9 cellular contexts compared by ENCODE assay signal in the genomic region with DNA sequence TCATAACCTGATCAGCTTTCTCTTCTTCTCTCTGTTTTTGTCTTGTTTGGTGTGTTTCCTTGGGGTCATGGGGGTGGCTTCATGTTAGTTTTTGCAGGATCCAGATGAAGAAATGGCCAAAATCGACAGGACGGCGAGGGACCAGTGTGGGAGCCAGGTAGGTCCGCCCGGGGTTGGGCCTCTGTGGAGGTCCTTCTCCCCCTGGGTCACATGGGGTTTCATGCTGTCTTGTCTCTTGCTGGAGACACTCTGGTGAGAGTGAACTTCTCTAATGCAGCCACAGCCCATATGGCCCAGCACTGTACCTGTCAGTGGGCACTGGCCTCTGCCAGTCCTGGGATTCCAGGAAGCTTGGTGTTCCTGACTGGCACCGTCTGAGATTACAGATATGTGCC. TPM values are rescaled to one million over a fixed set of nuclear protein-coding genes. Genes with fewer than 3 reads are reported as not detected.
A peak's percentile ranks its signal among the peaks of the same experiment; 100 is the strongest.
DNase-seq lines count a peak whose midpoint lies in the region; ATAC-seq and TF ChIP-seq lines count a peak whose summit lies in the region.
"Had no signal": no experiment of that assay in that cellular context is flagged by ENCODE, and none has a peak within 500 bp of the region (broad histone marks: within the 10 kb centered on the region; RNA-seq: fewer than 3 reads in every experiment).

No MANE protein-coding gene starts in this region.

- POLR2A ChIA-PET in activated CD4-positive, alpha-beta T cell treated with anti-CD3 and anti-CD28 coated beads for 36 hours (lab: Charles Lee), result interaction anchor here (0.9 kb wide), 1 partner anchor 32 kb away, joined by 3 read pairs; no protein-coding TSS in a partner anchor
- POLR2A ChIA-PET in activated B cell treated with CpG ODN at 0.5 μM for 24 hours (lab: Charles Lee), result no interaction called here

- peaks cover 4% of the 10 kb centered on the region for H3K9me3 Mint-ChIP-seq in activated CD4-positive, alpha-beta T cell treated with anti-CD3 and anti-CD28 coated beads for 36 hours (ENCODE audit: low read depth)
- no peaks in the 10 kb centered on the region for H3K9me3 Mint-ChIP-seq in activated B cell treated with CpG ODN at 0.5 μM for 24 hours
- no peaks in the 10 kb centered on the region for H3K9me3 Mint-ChIP-seq in stimulated activated naive CD8-positive, alpha-beta T cell treated with anti-CD3 and anti-CD28 coated beads, Interleukin-15, amount 100 ng/mL, for 72 hours

- H3K27me3 ChIP-seq in hepatocyte, result no peaks in the 10 kb centered on the region
- H3K27me3 ChIP-seq: pancreas had no signal

- no peak overlapping the region for H3K27ac ChIP-seq in hepatocyte
- H3K27ac ChIP-seq: pancreas had no signal

- H3K36me3 Mint-ChIP-seq in activated CD4-positive, alpha-beta T cell treated with anti-CD3 and anti-CD28 coated beads for 36 hours (ENCODE audit: low read depth), result peaks cover 30% of the 10 kb centered on the region
- peaks cover 2% of the 10 kb centered on the region for H3K36me3 Mint-ChIP-seq in activated B cell treated with CpG ODN at 0.5 μM for 24 hours (ENCODE audit: low read depth)

- H3K79me2 ChIP-seq in hepatocyte, result no peaks in the 10 kb centered on the region

- ATAC-seq in activated CD4-positive, alpha-beta T cell treated with anti-CD3 and anti-CD28 coated beads for 36 hours, result no peak
- ATAC-seq in activated B cell treated with CpG ODN at 0.5 μM for 24 hours (ENCODE audit: low read depth), result no peak
- ATAC-seq in stimulated activated naive CD8-positive, alpha-beta T cell treated with anti-CD3 and anti-CD28 coated beads, Interleukin-15, amount 100 ng/mL, for 72 hours, result no peak
- ATAC-seq: pancreas had no signal

- no peaks in the 10 kb centered on the region for H3K36me3 ChIP-seq in hepatocyte (replicated peaks; ENCODE audit: insufficient read depth, low read depth)
- H3K36me3 ChIP-seq: pancreas had no signal

- peaks cover 4% of the 10 kb centered on the region for H3K4me1 ChIP-seq in hepatocyte (ENCODE audit: insufficient read depth)
- H3K4me1 ChIP-seq: pancreas had no signal

- intact Hi-C loops in activated CD4-positive, alpha-beta T cell treated with anti-CD3 and anti-CD28 coated beads for 36 hours (cut with DNase I, micrococcal nuclease), result no loop called here
- intact Hi-C loops in activated B cell treated with CpG ODN at 0.5 μM for 24 hours (cut with micrococcal nuclease), result loop anchor here (1.0 to 10.0 kb wide), 2 partner anchors 98 to 140 kb away; partner anchors contain the start of gene C19orf12

- peaks cover 15% of the 10 kb centered on the region for H3K4me1 Mint-ChIP-seq in activated CD4-positive, alpha-beta T cell treated with anti-CD3 and anti-CD28 coated beads for 36 hours
- peaks cover 18% of the 10 kb centered on the region for H3K4me1 Mint-ChIP-seq in activated B cell treated with CpG ODN at 0.5 μM for 24 hours
- peaks cover 40% of the 10 kb centered on the region for H3K4me1 Mint-ChIP-seq in stimulated activated naive CD8-positive, alpha-beta T cell treated with anti-CD3 and anti-CD28 coated beads, Interleukin-15, amount 100 ng/mL, for 72 hours

- no peaks in the 10 kb centered on the region for H3K27me3 Mint-ChIP-seq in activated CD4-positive, alpha-beta T cell treated with anti-CD3 and anti-CD28 coated beads for 36 hours
- H3K27me3 Mint-ChIP-seq in activated B cell treated with CpG ODN at 0.5 μM for 24 hours, result no peaks in the 10 kb centered on the region
- H3K27me3 Mint-ChIP-seq in stimulated activated naive CD8-positive, alpha-beta T cell treated with anti-CD3 and anti-CD28 coated beads, Interleukin-15, amount 100 ng/mL, for 72 hours, result no peaks in the 10 kb centered on the region

- no peaks in the 10 kb centered on the region for H3K9me2 ChIP-seq in hepatocyte (replicated peaks; ENCODE audit: insufficient read depth)

- H3K9me3 ChIP-seq in hepatocyte (ENCODE audit: low read depth), result no peaks in the 10 kb centered on the region
- H3K9me3 ChIP-seq: pancreas had no signal

- 90% methylated on average over 6 of the region's 6 CpGs for WGBS in hepatocyte (ENCODE audit: low lambda C conversion rate, missing lambda C conversion rate)

- peak overlapping the region; percentile 55 for H3K4me3 ChIP-seq in hepatocyte

- H4K20me1 ChIP-seq in hepatocyte (ENCODE audit: insufficient read depth, poor library complexity, severe bottlenecking), result no peaks in the 10 kb centered on the region

- TF ChIP-seq CTCF in activated B cell treated with CpG ODN at 0.5 μM for 24 hours (IDR thresholded peaks at IDR 0.05) (no peak), hepatocyte (IDR thresholded peaks at IDR 0.05; ENCODE audit: poor library complexity) (no peak)

- CTCF ChIA-PET in activated CD4-positive, alpha-beta T cell treated with anti-CD3 and anti-CD28 coated beads for 36 hours (lab: Charles Lee), result no interaction called here
- CTCF ChIA-PET in activated B cell treated with CpG ODN at 0.5 μM for 24 hours (lab: Charles Lee), result no interaction called here

- peak overlapping the region; percentile 85 for H3K27ac Mint-ChIP-seq in activated CD4-positive, alpha-beta T cell treated with anti-CD3 and anti-CD28 coated beads for 36 hours
- peak overlapping the region; percentile 63 for H3K27ac Mint-ChIP-seq in activated B cell treated with CpG ODN at 0.5 μM for 24 hours
- peak overlapping the region; percentile 5 to 86 for H3K27ac Mint-ChIP-seq in stimulated activated naive CD8-positive, alpha-beta T cell treated with anti-CD3 and anti-CD28 coated beads, Interleukin-15, amount 100 ng/mL, for 72 hours

- H3K4me2 ChIP-seq in hepatocyte, result peak overlapping the region; percentile 91

- no peak overlapping the region for H2AFZ ChIP-seq in hepatocyte

- H3K4me3 Mint-ChIP-seq in activated CD4-positive, alpha-beta T cell treated with anti-CD3 and anti-CD28 coated beads for 36 hours, result peak overlapping the region; percentile 88
- peak overlapping the region; percentile 85 for H3K4me3 Mint-ChIP-seq in activated B cell treated with CpG ODN at 0.5 μM for 24 hours
- H3K4me3 Mint-ChIP-seq in stimulated activated naive CD8-positive, alpha-beta T cell treated with anti-CD3 and anti-CD28 coated beads, Interleukin-15, amount 100 ng/mL, for 72 hours, result peak overlapping the region; percentile 87 to 94

- DNase-seq in activated CD4-positive, alpha-beta T cell treated with anti-CD3 and anti-CD28 coated beads for 36 hours, result no peak
- no peak for DNase-seq in activated CD4-positive, alpha-beta T cell treated with anti-CD3 and anti-CD28 coated beads for 48 hours
- no peak for DNase-seq in activated B cell treated with CpG ODN at 0.5 μM for 24 hours
- DNase-seq in hepatocyte (ENCODE audit: low spot score), result no peak
- DNase-seq in stimulated activated naive CD8-positive, alpha-beta T cell treated with anti-CD3 and anti-CD28 coated beads, Interleukin-15, amount 100 ng/mL, for 72 hours, result no peak
- no peak for DNase-seq in HPDE6-E6E7 (ENCODE audit: extremely low spot score)
- no peak for DNase-seq in 8988T
- DNase-seq in iPS-NIHi7 (ENCODE audit: extremely low spot score), result no peak

RNA-seq across cellular contexts. Expression of gene CCNE1, which starts 1.1 kb away (rescaled TPM):
- 10 to 100 TPM; 29.4 to 30.4 TPM for total RNA-seq in activated CD4-positive, alpha-beta T cell treated with anti-CD3 and anti-CD28 coated beads for 36 hours
- total RNA-seq in activated B cell treated with CpG ODN at 0.5 μM for 24 hours (3.4 and 4.1 TPM in 2 replicates), hepatocyte (17.6 and 19.9 TPM in 2 replicates)
- polyA plus RNA-seq in hepatocyte, result 24.6 and 25.1 TPM in 2 replicates
